Comparison of ENCODE assay signal across 8 cellular contexts in the genomic region with DNA sequence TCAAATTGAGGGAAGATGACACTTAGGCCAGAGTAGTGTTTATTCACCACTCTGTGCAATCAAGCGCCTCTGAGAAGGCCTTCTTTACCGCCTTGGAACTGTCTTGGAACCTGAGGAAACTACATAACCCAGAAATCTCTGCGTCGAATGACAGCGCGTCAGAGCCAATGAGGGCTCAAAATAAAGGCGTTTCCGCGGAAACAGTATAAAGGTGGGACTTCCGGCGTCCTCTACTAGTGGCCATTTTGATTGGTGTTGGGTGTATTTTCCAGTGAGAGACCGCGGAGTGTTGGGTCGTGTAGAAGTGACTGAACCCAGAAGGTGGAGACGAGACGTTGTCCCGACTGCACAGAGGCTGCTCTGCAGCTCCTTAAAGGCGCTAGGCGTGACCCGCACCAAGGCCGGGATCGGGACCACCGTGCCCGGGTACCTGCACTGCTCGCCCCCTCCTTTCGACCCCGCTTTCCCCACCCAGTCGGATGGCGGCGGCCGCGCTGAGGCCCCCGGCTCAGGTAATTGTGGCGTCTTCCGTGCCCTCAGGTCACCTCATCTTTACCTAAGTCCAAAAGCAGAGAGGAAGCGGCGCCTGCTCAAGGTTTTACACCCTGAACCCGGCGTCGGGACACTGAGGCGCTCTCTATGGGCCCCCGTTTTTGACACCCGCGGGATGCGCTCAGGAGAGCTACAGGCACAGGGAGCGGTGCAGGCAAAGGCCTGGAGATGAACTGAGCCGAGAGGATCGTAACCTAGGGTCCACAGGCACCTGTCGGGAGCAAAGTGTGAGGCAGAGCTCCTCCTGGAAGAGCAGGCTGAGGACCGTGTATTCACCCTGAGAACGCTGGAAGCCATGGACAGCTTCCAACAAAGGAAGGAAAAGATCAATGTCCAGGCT. TPM values are rescaled to one million over a fixed set of nuclear protein-coding genes. Genes with fewer than 3 reads are reported as not detected.
A peak's percentile ranks its signal among the peaks of the same experiment; 100 is the strongest.
DNase-seq lines count a peak whose midpoint lies in the region; ATAC-seq and TF ChIP-seq lines count a peak whose summit lies in the region.

Gene ZNF776 (plus strand): TSS at position 236 of the 892 bp plus-strand sequence. CDS start 244 bp downstream, at position 480.

- H3K9me3 ChIP-seq in SK-N-SH (0 out of 2 replicates have a peak, but pooled peaks cover 6% of the 10 kb centered on the region), osteoblast (ENCODE audit: low read depth, low read length) (no peaks in the 10 kb centered on the region), thoracic aorta (peaks cover 30% of the 10 kb centered on the region)

- POLR2A ChIA-PET in GM10248 (lab: Yijun Ruan, JAX): no interaction called here
- POLR2A ChIA-PET in SK-N-SH (lab: Yijun Ruan, JAX): interaction anchor here (0.7 to 2.0 kb wide), 5 partner anchors 9 to 133 kb away, joined by 3 to 6 read pairs (median 4); partner anchors contain the start of genes ZNF134, ZNF211 and ZNF551

- no peaks in the 10 kb centered on the region for H3K27me3 Mint-ChIP-seq in activated naive CD8-positive, alpha-beta T cell

- no peak for TF ChIP-seq RAD21 in SK-N-SH (IDR thresholded peaks at IDR 0.05; ENCODE audit: low read length)

- TF ChIP-seq CTCF in GM10248 (IDR thresholded peaks at IDR 0.05; ENCODE audit: control extremely low read depth, extremely low read depth, low read depth, missing control alignments) (no peak), NB4 (IDR thresholded peaks at IDR 0.05; ENCODE audit: low read depth, low read length) (no peak), SK-N-SH (IDR thresholded peaks at IDR 0.05) (no peak), osteoblast (IDR thresholded peaks at IDR 0.05; ENCODE audit: extremely low read depth, low read depth, low read length) (no peak), thoracic aorta (IDR thresholded peaks at IDR 0.05) (no peak)

- 6% methylated on average over 46 of the region's 51 CpGs for WGBS in SK-N-SH (ENCODE audit: low lambda C conversion rate)

- H3K4me1 ChIP-seq in SK-N-SH (ENCODE audit: control insufficient read depth in 1 of 2, insufficient read depth in 2 of 2, low read depth in 1 of 2, low read length in 1 of 2) (peaks cover 0 to 5% of the 10 kb centered on the region in 2 experiments; a peak in 1 of 4 replicates), osteoblast (ENCODE audit: insufficient read depth, low read length) (peaks cover 8% of the 10 kb centered on the region), thoracic aorta (ENCODE audit: control insufficient read depth in 1 of 2, low read depth in 2 of 2) (peaks cover 7 to 14% of the 10 kb centered on the region in 2 donors)

- H3K27me3 ChIP-seq in SK-N-SH (ENCODE audit: insufficient read depth) (no peaks in the 10 kb centered on the region), osteoblast (ENCODE audit: insufficient read depth, low read length) (no peaks in the 10 kb centered on the region), thoracic aorta (replicated peaks; ENCODE audit: insufficient read depth) (no peaks in the 10 kb centered on the region)

- intact Hi-C loops in head of caudate nucleus (cut with DNase I): no loop called here

- H3K27ac ChIP-seq in SK-N-SH (ENCODE audit: low read depth in 2 of 2, low read length in 1 of 2) (peak within 1 kb of the TSS; percentile 40 to 73; a peak in 3 of 4 replicates), osteoblast (ENCODE audit: low read depth, low read length) (peak within 1 kb of the TSS; percentile 68), thoracic aorta (peak within 1 kb of the TSS; percentile 33 to 56)

- peak; percentile 61 for TF ChIP-seq POLR2A in NB4 (IDR thresholded peaks at IDR 0.05; ENCODE audit: extremely low read depth, insufficient read length)

- peak within 1 kb of the TSS; percentile 96 for H3K4me3 Mint-ChIP-seq in activated naive CD8-positive, alpha-beta T cell

- H3K4me1 Mint-ChIP-seq in activated naive CD8-positive, alpha-beta T cell (ENCODE audit: low read depth): peaks cover 28% of the 10 kb centered on the region

- no peaks in the 10 kb centered on the region for H3K9me2 ChIP-seq in SK-N-SH

- H3K9ac ChIP-seq in SK-N-SH: peak within 1 kb of the TSS; percentile 86

- H2AFZ ChIP-seq in SK-N-SH (ENCODE audit: low read depth): peak within 1 kb of the TSS; percentile 83
- H2AFZ ChIP-seq in osteoblast (ENCODE audit: low read length): peak within 1 kb of the TSS; percentile 97

- H3F3A ChIP-seq in SK-N-SH (replicated peaks; ENCODE audit: insufficient read depth): no peaks in the 10 kb centered on the region

- H3K79me2 ChIP-seq in SK-N-SH (ENCODE audit: insufficient read depth): peaks cover 47% of the 10 kb centered on the region
- H3K79me2 ChIP-seq in osteoblast (ENCODE audit: insufficient read depth, low read length): peaks cover 45% of the 10 kb centered on the region

- H3K36me3 ChIP-seq in SK-N-SH (replicated peaks in 1 of 2; ENCODE audit: control insufficient read depth in 1 of 2, insufficient read depth in 2 of 2, low read length in 1 of 2) (peaks cover 18 to 34% of the 10 kb centered on the region in 2 experiments), osteoblast (ENCODE audit: insufficient read depth, low read length) (peaks cover 33% of the 10 kb centered on the region), thoracic aorta (peaks cover 25% of the 10 kb centered on the region)

- peaks cover 23% of the 10 kb centered on the region for H3K9me3 Mint-ChIP-seq in activated naive CD8-positive, alpha-beta T cell (ENCODE audit: low read depth)

- CTCF ChIA-PET in GM10248 (lab: Yijun Ruan, JAX): no interaction called here
- CTCF ChIA-PET in SK-N-SH (lab: Yijun Ruan, JAX): interaction anchor here (0.6 to 1.2 kb wide), 2 partner anchors 9 to 13 kb away, joined by 3 read pairs; no protein-coding TSS in a partner anchor

- TF ChIP-seq EP300 in SK-N-SH (IDR thresholded peaks at IDR 0.05; ENCODE audit: borderline replicate concordance in 1 of 2, low read depth in 1 of 2, low read length in 1 of 2): no peak

- H4K20me1 ChIP-seq in SK-N-SH (ENCODE audit: insufficient read depth) (no peaks in the 10 kb centered on the region), osteoblast (ENCODE audit: insufficient read depth, low read length) (peaks cover 5% of the 10 kb centered on the region)

- peak within 1 kb of the TSS; percentile 84 for H3K4me3 ChIP-seq in NB4 (ENCODE audit: low read depth, low read length)
- H3K4me3 ChIP-seq in SK-N-SH (ENCODE audit: low read depth in 2 of 2, low read length in 1 of 2): peak within 1 kb of the TSS; percentile 83 to 90
- peak within 1 kb of the TSS; percentile 99 for H3K4me3 ChIP-seq in osteoblast (ENCODE audit: insufficient read depth, low read length)
- H3K4me3 ChIP-seq in thoracic aorta: peak within 1 kb of the TSS; percentile 88

- DNase-seq in GM10248 (ENCODE audit: extremely low spot score) (peak; percentile 92), NB4 (ENCODE audit: low read depth) (peak; percentile 86), SK-N-SH (peak; percentile 87), head of caudate nucleus (peak; percentile 67 to 95 (median 88)), osteoblast (ENCODE audit: insufficient read length, low spot score, missing footprints) (peak; percentile 97), thoracic aorta (ENCODE audit: low spot score) (peak; percentile 54)

- peak within 1 kb of the TSS; percentile 94 for H3K27ac Mint-ChIP-seq in activated naive CD8-positive, alpha-beta T cell

- H3K36me3 Mint-ChIP-seq in activated naive CD8-positive, alpha-beta T cell: peaks cover 40% of the 10 kb centered on the region

- H3K4me2 ChIP-seq in SK-N-SH (peak within 1 kb of the TSS; percentile 84), osteoblast (ENCODE audit: insufficient read depth, low read length) (peak within 1 kb of the TSS; percentile 98)

- ATAC-seq in HG02571 (IDR thresholded peaks at IDR 0.05; ENCODE audit: unreplicated experiment) (peak; percentile 96), thoracic aorta (ENCODE audit: insufficient number of reproducible peaks, low FRiP score, low read depth) (peak; percentile 89)

TF ChIP-seq in SK-N-SH, 30 proteins besides CTCF, POLR2A, EP300 and RAD21 (continues in another document):
- no peak for TF ChIP-seq JUND (IDR thresholded peaks at IDR 0.05)
- peak; percentile 62; the same call in 1 of the 2 replicates for TF ChIP-seq TAF1 (IDR thresholded peaks at IDR 0.05; ENCODE audit: borderline replicate concordance, low read depth, low read length)
- TF ChIP-seq, protein P1, sequence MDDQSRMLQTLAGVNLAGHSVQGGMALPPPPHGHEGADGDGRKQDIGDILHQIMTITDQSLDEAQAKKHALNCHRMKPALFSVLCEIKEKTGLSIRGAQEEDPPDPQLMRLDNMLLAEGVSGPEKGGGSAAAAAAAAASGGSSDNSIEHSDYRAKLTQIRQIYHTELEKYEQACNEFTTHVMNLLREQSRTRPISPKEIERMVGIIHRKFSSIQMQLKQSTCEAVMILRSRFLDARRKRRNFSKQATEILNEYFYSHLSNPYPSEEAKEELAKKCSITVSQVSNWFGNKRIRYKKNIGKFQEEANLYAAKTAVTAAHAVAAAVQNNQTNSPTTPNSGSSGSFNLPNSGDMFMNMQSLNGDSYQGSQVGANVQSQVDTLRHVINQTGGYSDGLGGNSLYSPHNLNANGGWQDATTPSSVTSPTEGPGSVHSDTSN (IDR thresholded peaks at IDR 0.05): peak; percentile 99
- peak; percentile 91 for TF ChIP-seq YY1 (IDR thresholded peaks at IDR 0.05; ENCODE audit: low read depth)
- peak; percentile 93 for TF ChIP-seq CHD2 (IDR thresholded peaks at IDR 0.05; ENCODE audit: low read length, partially characterized antibody)
- TF ChIP-seq ELF1 (IDR thresholded peaks at IDR 0.05): peak; percentile 55; the same call in 1 of the 2 replicates

RNA-seq across cellular contexts. Expression of gene ZNF776, which starts in this region (rescaled TPM):
- polyA plus RNA-seq in SK-N-SH (2012; rRNA removed): 7.5 and 10.0 TPM in 2 replicates
- 5.1 and 5.4 TPM in 2 replicates for polyA plus RNA-seq in SK-N-SH (2012; cell fraction: cytosol; rRNA removed)
- 24.1 and 31.0 TPM in 2 replicates for polyA plus RNA-seq in SK-N-SH (2012; cell fraction: nucleus; rRNA removed)
- total RNA-seq in osteoblast: 15.9 and 16.3 TPM in 2 replicates
- 10 to 100 TPM in 1 of 2 donors, 1 to 10 TPM in 1; 7.8 to 24.0 TPM for total RNA-seq in thoracic aorta

Comparison
In these comparisons a context has a peak if more than half of its experiments do, and no peak if none do; other contexts are left out.
1. Peak in every context shown above with its lines: DNase-seq, ATAC-seq, H3K4me3 ChIP-seq and H3K27ac ChIP-seq.